In genomic region chr11:57597461-57597892, GRCh38 we compare ENCODE assay signal across 9 cellular contexts. TPM values are rescaled to one million over a fixed set of nuclear protein-coding genes. Genes with fewer than 3 reads are reported as not detected.
DNase-seq lines count a peak whose midpoint lies in the region; ATAC-seq and TF ChIP-seq lines count a peak whose summit lies in the region.
"Had no signal": no experiment of that assay in that cellular context is flagged by ENCODE, and none has a peak within 500 bp of the region (broad histone marks: within the 10 kb centered on the region; RNA-seq: fewer than 3 reads in every experiment).

SERPING1 (plus strand) TSS chr11:57597685; CDS start chr11:57598271, 586 bp downstream.

- no peaks in the 10 kb centered on the region for H3K36me3 Mint-ChIP-seq in natural killer cell treated with Interleukin-12 subunit alpha and Interleukin-12 subunit beta and Interleukin-15 and Interleukin-18, amount 100 ng/mL, for 72 hours
- H3K36me3 Mint-ChIP-seq in natural killer cell (no peaks in the 10 kb centered on the region), neural progenitor cell (peaks cover 14% of the 10 kb centered on the region)

- peak within 1 kb of the TSS; percentile 22 for H3K4me3 Mint-ChIP-seq in natural killer cell treated with Interleukin-12 subunit alpha and Interleukin-12 subunit beta and Interleukin-15 and Interleukin-18, amount 100 ng/mL, for 72 hours
- H3K4me3 Mint-ChIP-seq in natural killer cell (no peak within 1 kb of the TSS), neural progenitor cell (peak within 1 kb of the TSS; percentile 78)

- peaks cover 25 to 39% of the 10 kb centered on the region in 2 donors for H3K27me3 Mint-ChIP-seq in natural killer cell treated with Interleukin-12 subunit alpha and Interleukin-12 subunit beta and Interleukin-15 and Interleukin-18, amount 100 ng/mL, for 72 hours
- H3K27me3 Mint-ChIP-seq in natural killer cell (ENCODE audit: low read depth in 2 of 2): peaks cover 33 to 41% of the 10 kb centered on the region in 2 donors
- H3K27me3 Mint-ChIP-seq in neural progenitor cell (ENCODE audit: insufficient read depth, low read depth): peaks cover 8% of the 10 kb centered on the region

- no peak for DNase-seq in natural killer cell treated with Interleukin-12 subunit alpha and Interleukin-12 subunit beta and Interleukin-15 and Interleukin-18, amount 100 ng/mL, for 72 hours (ENCODE audit: low spot score)
- DNase-seq in natural killer cell (no peak), neural progenitor cell (ENCODE audit: low spot score) (no peak), NCI-H774 (lab: John Stamatoyannopoulos, UW) (no peak), NCI-H446 (lab: John Stamatoyannopoulos, UW) (no peak)
- DNase-seq: NCI-H2107 had no signal

- H3K36me3 ChIP-seq in gastroesophageal sphincter (peaks cover 0 to 24% of the 10 kb centered on the region in 2 donors), neural progenitor cell (no peaks in the 10 kb centered on the region)

- H3K27ac Mint-ChIP-seq in natural killer cell treated with Interleukin-12 subunit alpha and Interleukin-12 subunit beta and Interleukin-15 and Interleukin-18, amount 100 ng/mL, for 72 hours: no peak within 1 kb of the TSS
- H3K27ac Mint-ChIP-seq in natural killer cell (no peak within 1 kb of the TSS), neural progenitor cell (peak within 1 kb of the TSS; percentile 99)

- peak within 1 kb of the TSS; percentile 76 for H3K4me2 ChIP-seq in neural progenitor cell

- TF ChIP-seq POLR2A in gastroesophageal sphincter (IDR thresholded peaks at IDR 0.05): peak; percentile 52 to 61

- no peak within 1 kb of the TSS for H2AFZ ChIP-seq in neural progenitor cell (replicated peaks)

- no peak for TF ChIP-seq CTCF in natural killer cell (IDR thresholded peaks at IDR 0.05)
- TF ChIP-seq CTCF in gastroesophageal sphincter (IDR thresholded peaks at IDR 0.05): no peak
- TF ChIP-seq CTCF in neural progenitor cell (IDR thresholded peaks at IDR 0.05): no peak

- intact Hi-C loops in natural killer cell (cut with micrococcal nuclease): no loop called here

- H3K4me1 Mint-ChIP-seq in natural killer cell treated with Interleukin-12 subunit alpha and Interleukin-12 subunit beta and Interleukin-15 and Interleukin-18, amount 100 ng/mL, for 72 hours (ENCODE audit: low read depth in 2 of 2): peaks cover 0 to 3% of the 10 kb centered on the region in 2 donors
- H3K4me1 Mint-ChIP-seq in natural killer cell: peaks cover 0 to 11% of the 10 kb centered on the region in 2 donors
- peaks cover 59% of the 10 kb centered on the region for H3K4me1 Mint-ChIP-seq in neural progenitor cell

- no peak for TF ChIP-seq EP300 in gastroesophageal sphincter (IDR thresholded peaks at IDR 0.05)

- no peaks in the 10 kb centered on the region for H3K9me3 Mint-ChIP-seq in natural killer cell treated with Interleukin-12 subunit alpha and Interleukin-12 subunit beta and Interleukin-15 and Interleukin-18, amount 100 ng/mL, for 72 hours
- no peaks in the 10 kb centered on the region for H3K9me3 Mint-ChIP-seq in natural killer cell
- no peaks in the 10 kb centered on the region for H3K9me3 Mint-ChIP-seq in neural progenitor cell

- WGBS in gastroesophageal sphincter (ENCODE audit: low coverage in 1 of 2), 2 donors: 2 to 12% methylated on average over 6 of the region's 10 CpGs

- no peak within 1 kb of the TSS for H3K9ac ChIP-seq in neural progenitor cell

- ATAC-seq in natural killer cell treated with Interleukin-12 subunit alpha and Interleukin-12 subunit beta and Interleukin-15 and Interleukin-18, amount 100 ng/mL, for 72 hours: no peak
- ATAC-seq in natural killer cell (no peak), gastroesophageal sphincter (peak; percentile 86), GM18511 (IDR thresholded peaks at IDR 0.05; ENCODE audit: unreplicated experiment) (no peak), GM19324 (IDR thresholded peaks at IDR 0.05; ENCODE audit: low FRiP score, unreplicated experiment) (no peak)

- H3K27me3 ChIP-seq in gastroesophageal sphincter (no peaks in the 10 kb centered on the region), neural progenitor cell (no peaks in the 10 kb centered on the region)

- H3K27ac ChIP-seq in gastroesophageal sphincter: peak within 1 kb of the TSS; percentile 81 to 93 (median 90)
- peak within 1 kb of the TSS; percentile 97 for H3K27ac ChIP-seq in neural progenitor cell

- peaks cover 20% of the 10 kb centered on the region for H3K79me2 ChIP-seq in neural progenitor cell (ENCODE audit: low read depth)

- H3F3A ChIP-seq in neural progenitor cell (ENCODE audit: low read depth): peaks cover 45% of the 10 kb centered on the region

- no peaks in the 10 kb centered on the region for H4K20me1 ChIP-seq in neural progenitor cell (ENCODE audit: low read depth)

- H3K9me3 ChIP-seq in gastroesophageal sphincter: no peaks in the 10 kb centered on the region
- no peaks in the 10 kb centered on the region for H3K9me3 ChIP-seq in neural progenitor cell (ENCODE audit: low read depth)

- H3K4me1 ChIP-seq in gastroesophageal sphincter (peaks cover 0 to 34% (median 4%) of the 10 kb centered on the region in 3 donors), neural progenitor cell (peaks cover 50% of the 10 kb centered on the region)

- H3K4me3 ChIP-seq in gastroesophageal sphincter (peak within 1 kb of the TSS; percentile 68 to 72), neural progenitor cell (peak within 1 kb of the TSS; percentile 56)

RNA-seq across cellular contexts. Expression of gene SERPING1, which starts in this region (rescaled TPM):
- not detected for total RNA-seq in natural killer cell treated with Interleukin-12 subunit alpha and Interleukin-12 subunit beta and Interleukin-15 and Interleukin-18, amount 100 ng/mL, for 72 hours
- under 1 TPM in 1 of 3 donors, not detected in 2; 0.50 TPM for total RNA-seq in natural killer cell
- total RNA-seq in gastroesophageal sphincter: 100 to 1,000 TPM; 237 to 689 (median 443) TPM
- total RNA-seq in neural progenitor cell (ENCODE audit: low replicate concordance): 46.0 and 68.1 TPM in 2 replicates

Comparison
In these comparisons a context has a peak if more than half of its experiments do, and no peak if none do; other contexts are left out.
1. RNA of gene SERPING1 (total RNA-seq): 237 to 689 TPM in gastroesophageal sphincter and 46.0 to 68.1 TPM in neural progenitor cell; 0.50 TPM in natural killer cell and not detected in natural killer cell treated with Interleukin-12 subunit alpha and Interleukin-12 subunit beta and Interleukin-15 and Interleukin-18, amount 100 ng/mL, for 72 hours; every median in the first group is over 10 times any median in the second.